1 cellular context compared by ENCODE assay signal in genomic region chr11:64541131-64541530, GRCh38.
TF ChIP-seq lines count a peak whose summit lies in the region.

No MANE protein-coding gene starts in this region.

TF ChIP-seq in IMR-90, 13 proteins besides CTCF, POLR2A, EP300 and RAD21:
- TF ChIP-seq BHLHE40 (IDR thresholded peaks at IDR 0.05; ENCODE audit: low read depth, low read length): no peak
- TF ChIP-seq RCOR1 (IDR thresholded peaks at IDR 0.05; ENCODE audit: insufficient replicate concordance, low read length): no peak
- TF ChIP-seq, protein P1, sequence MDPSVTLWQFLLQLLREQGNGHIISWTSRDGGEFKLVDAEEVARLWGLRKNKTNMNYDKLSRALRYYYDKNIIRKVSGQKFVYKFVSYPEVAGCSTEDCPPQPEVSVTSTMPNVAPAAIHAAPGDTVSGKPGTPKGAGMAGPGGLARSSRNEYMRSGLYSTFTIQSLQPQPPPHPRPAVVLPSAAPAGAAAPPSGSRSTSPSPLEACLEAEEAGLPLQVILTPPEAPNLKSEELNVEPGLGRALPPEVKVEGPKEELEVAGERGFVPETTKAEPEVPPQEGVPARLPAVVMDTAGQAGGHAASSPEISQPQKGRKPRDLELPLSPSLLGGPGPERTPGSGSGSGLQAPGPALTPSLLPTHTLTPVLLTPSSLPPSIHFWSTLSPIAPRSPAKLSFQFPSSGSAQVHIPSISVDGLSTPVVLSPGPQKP (IDR thresholded peaks at IDR 0.05; ENCODE audit: borderline replicate concordance, low read depth, low read length): no peak
- no peak for TF ChIP-seq RFX5 (IDR thresholded peaks at IDR 0.05; ENCODE audit: low read depth, low read length)
- TF ChIP-seq MAFK (IDR thresholded peaks at IDR 0.05; ENCODE audit: low read depth, low read length): no peak
- no peak for TF ChIP-seq FOS (IDR thresholded peaks at IDR 0.05; ENCODE audit: low read depth, low read length)
- TF ChIP-seq SMC3 (IDR thresholded peaks at IDR 0.05; ENCODE audit: low read depth, low read length): no peak
- no peak for TF ChIP-seq CHD1 (IDR thresholded peaks at IDR 0.05; ENCODE audit: low read depth, low read length)
- TF ChIP-seq MXI1 (IDR thresholded peaks at IDR 0.05; ENCODE audit: borderline replicate concordance, low read depth, low read length): no peak
- TF ChIP-seq, protein P2, sequence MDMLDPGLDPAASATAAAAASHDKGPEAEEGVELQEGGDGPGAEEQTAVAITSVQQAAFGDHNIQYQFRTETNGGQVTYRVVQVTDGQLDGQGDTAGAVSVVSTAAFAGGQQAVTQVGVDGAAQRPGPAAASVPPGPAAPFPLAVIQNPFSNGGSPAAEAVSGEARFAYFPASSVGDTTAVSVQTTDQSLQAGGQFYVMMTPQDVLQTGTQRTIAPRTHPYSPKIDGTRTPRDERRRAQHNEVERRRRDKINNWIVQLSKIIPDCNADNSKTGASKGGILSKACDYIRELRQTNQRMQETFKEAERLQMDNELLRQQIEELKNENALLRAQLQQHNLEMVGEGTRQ (IDR thresholded peaks at IDR 0.05; ENCODE audit: low read depth, low read length): no peak
- TF ChIP-seq MAZ (IDR thresholded peaks at IDR 0.05; ENCODE audit: borderline replicate concordance, low read depth, low read length): no peak
- no peak for TF ChIP-seq NFE2L2 (IDR thresholded peaks at IDR 0.05; ENCODE audit: low read depth, low read length)
- no peak for TF ChIP-seq CEBPB (IDR thresholded peaks at IDR 0.05; ENCODE audit: low read depth, low read length)
TF ChIP-seq in IMR-90: peak in this region for 0.
